Comparison of ENCODE assay signal across 8 cellular contexts in the genomic region with DNA sequence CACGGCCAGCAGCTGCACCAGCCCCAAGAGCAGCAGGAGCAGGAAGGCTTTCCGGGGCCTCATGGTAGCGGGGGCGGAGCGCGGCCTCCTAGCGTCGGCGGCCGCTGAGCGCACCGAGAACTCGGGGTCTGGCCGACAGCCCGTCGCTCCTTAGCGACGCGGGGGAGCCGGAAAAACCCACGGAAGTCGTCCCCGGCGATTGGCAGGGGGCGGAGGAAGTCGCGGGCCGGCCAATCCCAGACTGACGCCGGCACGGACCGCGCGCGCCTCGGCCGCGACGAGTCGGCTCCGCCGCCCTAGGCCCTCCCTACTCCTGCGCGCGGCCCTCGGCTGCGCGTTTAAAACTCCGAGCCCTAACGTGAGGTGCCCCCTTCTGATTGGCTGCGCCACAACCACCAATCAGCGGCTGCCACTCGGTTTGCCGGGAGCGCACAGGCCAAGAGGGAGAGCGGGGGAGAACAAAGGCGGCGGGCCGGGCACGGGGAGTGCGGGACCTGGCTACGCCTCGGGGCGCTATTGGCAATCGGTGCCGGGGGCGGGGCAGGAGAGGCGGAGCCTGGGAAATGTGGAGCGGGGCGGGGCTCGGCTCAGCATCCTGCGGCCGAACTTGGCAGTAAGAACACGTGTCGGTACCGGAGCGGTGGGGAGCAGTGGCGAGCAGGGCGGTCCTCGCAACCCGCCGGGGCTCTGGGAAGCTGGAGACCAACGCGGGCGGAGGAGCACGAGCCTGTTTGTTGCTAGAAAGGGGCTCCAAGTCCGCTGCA. TPM values are rescaled to one million over a fixed set of nuclear protein-coding genes. Genes with fewer than 3 reads are reported as not detected.
A peak's percentile ranks its signal among the peaks of the same experiment; 100 is the strongest.
DNase-seq lines count a peak whose midpoint lies in the region; ATAC-seq, FAIRE-seq and TF ChIP-seq lines count a peak whose summit lies in the region.

A gene with protein sequence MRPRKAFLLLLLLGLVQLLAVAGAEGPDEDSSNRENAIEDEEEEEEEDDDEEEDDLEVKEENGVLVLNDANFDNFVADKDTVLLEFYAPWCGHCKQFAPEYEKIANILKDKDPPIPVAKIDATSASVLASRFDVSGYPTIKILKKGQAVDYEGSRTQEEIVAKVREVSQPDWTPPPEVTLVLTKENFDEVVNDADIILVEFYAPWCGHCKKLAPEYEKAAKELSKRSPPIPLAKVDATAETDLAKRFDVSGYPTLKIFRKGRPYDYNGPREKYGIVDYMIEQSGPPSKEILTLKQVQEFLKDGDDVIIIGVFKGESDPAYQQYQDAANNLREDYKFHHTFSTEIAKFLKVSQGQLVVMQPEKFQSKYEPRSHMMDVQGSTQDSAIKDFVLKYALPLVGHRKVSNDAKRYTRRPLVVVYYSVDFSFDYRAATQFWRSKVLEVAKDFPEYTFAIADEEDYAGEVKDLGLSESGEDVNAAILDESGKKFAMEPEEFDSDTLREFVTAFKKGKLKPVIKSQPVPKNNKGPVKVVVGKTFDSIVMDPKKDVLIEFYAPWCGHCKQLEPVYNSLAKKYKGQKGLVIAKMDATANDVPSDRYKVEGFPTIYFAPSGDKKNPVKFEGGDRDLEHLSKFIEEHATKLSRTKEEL (minus strand): TSS at position 160 of the 764 bp plus-strand sequence. CDS start 97 bp downstream, at position 63.

- intact Hi-C loops in natural killer cell (cut with micrococcal nuclease), result loop anchor here (1.0 to 5.0 kb wide), 5 partner anchors 23 to 144 kb away; partner anchors contain the start of genes EZH2, ZNF398 and ZNF786

- peak within 1 kb of the TSS; percentile 82 for H3K4me3 ChIP-seq in Loucy (ENCODE audit: low read length, poor library complexity, severe bottlenecking)

- peaks cover 4% of the 10 kb centered on the region for H3K27me3 ChIP-seq in Loucy (ENCODE audit: insufficient read depth, low read length, poor library complexity, severe bottlenecking)

- TF ChIP-seq POLR2A in H54 (IDR thresholded peaks at IDR 0.05; ENCODE audit: low read depth, low read length) (peak; percentile 95), Raji (IDR thresholded peaks at IDR 0.05; ENCODE audit: insufficient read depth, low read depth, low read length) (peak; percentile 86)

- H3K4me1 ChIP-seq in ES-I3 (ENCODE audit: insufficient read depth, low read length) (peaks cover 15% of the 10 kb centered on the region), Loucy (ENCODE audit: insufficient read depth, low read length, poor library complexity, severe bottlenecking) (peaks cover 42% of the 10 kb centered on the region)

- H3F3A ChIP-seq in Loucy (ENCODE audit: low read depth), result no peaks in the 10 kb centered on the region

- H4K20me1 ChIP-seq in Loucy (ENCODE audit: insufficient read depth, low read length, poor library complexity, severe bottlenecking), result peaks cover 33% of the 10 kb centered on the region

- peaks cover 0 to 3% of the 10 kb centered on the region in 2 donors for H3K27me3 Mint-ChIP-seq in natural killer cell (ENCODE audit: low read depth in 2 of 2)

- peak; percentile 30 for FAIRE-seq in H54 (lab: Jason Lieb, UNC)

- H3K9me2 ChIP-seq in Loucy (replicated peaks; ENCODE audit: low read depth, low read length), result no peaks in the 10 kb centered on the region

- H3K9me3 ChIP-seq in ES-I3 (ENCODE audit: control insufficient read depth, insufficient read depth, low read length) (no peaks in the 10 kb centered on the region), Loucy (ENCODE audit: insufficient read depth, low read depth, low read length) (no peaks in the 10 kb centered on the region)

- no peaks in the 10 kb centered on the region for H3K9me3 Mint-ChIP-seq in natural killer cell

- H3K4me1 Mint-ChIP-seq in natural killer cell, result peaks cover 36 to 42% of the 10 kb centered on the region in 2 donors

- DNase-seq in H54 (ENCODE audit: insufficient read length, low spot score), result peak; percentile 98
- DNase-seq in activated T-helper 9 cell treated with anti-CD3 and anti-CD28 coated beads, Interleukin-2, amount 50 U/mL, for 16 hours (ENCODE audit: low read depth), result peak; percentile 100
- DNase-seq in fibroblast of peridontal ligament (ENCODE audit: extremely low read depth), result peak; percentile 98
- peak; percentile 96 for DNase-seq in natural killer cell
- peak; percentile 100 for DNase-seq in stimulated activated naive CD4-positive, alpha-beta T cell treated with Interleukin-2 at 50 U/mL for 16 hours (lab: John Stamatoyannopoulos, UW)

- peak within 1 kb of the TSS; percentile 77 for H2AFZ ChIP-seq in Loucy (ENCODE audit: low read length)

- ATAC-seq in natural killer cell, result peak; percentile 82 to 94 (median 87)

- H3K9ac ChIP-seq in ES-I3 (ENCODE audit: low read depth, low read length) (peak within 1 kb of the TSS; percentile 92), Loucy (ENCODE audit: low read depth, low read length, poor library complexity, severe bottlenecking) (peak within 1 kb of the TSS; percentile 99)

- TF ChIP-seq CTCF in Loucy (conservative IDR thresholded peaks at IDR 0.05; ENCODE audit: low read length) (no peak), natural killer cell (IDR thresholded peaks at IDR 0.05) (no peak)

- H3K79me2 ChIP-seq in Loucy (ENCODE audit: insufficient read depth, low read length), result peaks cover 46% of the 10 kb centered on the region

- H3K4me2 ChIP-seq in Loucy (ENCODE audit: low read depth, low read length, poor library complexity, severe bottlenecking), result peak within 1 kb of the TSS; percentile 94

- H3K36me3 Mint-ChIP-seq in natural killer cell, result no peaks in the 10 kb centered on the region

- peak within 1 kb of the TSS; percentile 89 to 94 for H3K27ac Mint-ChIP-seq in natural killer cell

- H3K36me3 ChIP-seq in ES-I3 (ENCODE audit: insufficient read depth, low read length) (peaks cover 4% of the 10 kb centered on the region; the same call in 1 of the 2 replicates), Loucy (ENCODE audit: insufficient read depth, low read length) (no peaks in the 10 kb centered on the region)

- H3K4me3 Mint-ChIP-seq in natural killer cell, result peak within 1 kb of the TSS; percentile 93

RNA-seq across cellular contexts. Expression of the gene that starts here (rescaled TPM):
- 10 to 100 TPM; 54.0 to 82.0 (median 62.7) TPM for total RNA-seq in natural killer cell

Comparison
In these comparisons a context has a peak if more than half of its experiments do, and no peak if none do; other contexts are left out.
1. Peak in every context shown above with its lines: DNase-seq, ATAC-seq and H3K4me3 ChIP-seq.